In the genomic region with DNA sequence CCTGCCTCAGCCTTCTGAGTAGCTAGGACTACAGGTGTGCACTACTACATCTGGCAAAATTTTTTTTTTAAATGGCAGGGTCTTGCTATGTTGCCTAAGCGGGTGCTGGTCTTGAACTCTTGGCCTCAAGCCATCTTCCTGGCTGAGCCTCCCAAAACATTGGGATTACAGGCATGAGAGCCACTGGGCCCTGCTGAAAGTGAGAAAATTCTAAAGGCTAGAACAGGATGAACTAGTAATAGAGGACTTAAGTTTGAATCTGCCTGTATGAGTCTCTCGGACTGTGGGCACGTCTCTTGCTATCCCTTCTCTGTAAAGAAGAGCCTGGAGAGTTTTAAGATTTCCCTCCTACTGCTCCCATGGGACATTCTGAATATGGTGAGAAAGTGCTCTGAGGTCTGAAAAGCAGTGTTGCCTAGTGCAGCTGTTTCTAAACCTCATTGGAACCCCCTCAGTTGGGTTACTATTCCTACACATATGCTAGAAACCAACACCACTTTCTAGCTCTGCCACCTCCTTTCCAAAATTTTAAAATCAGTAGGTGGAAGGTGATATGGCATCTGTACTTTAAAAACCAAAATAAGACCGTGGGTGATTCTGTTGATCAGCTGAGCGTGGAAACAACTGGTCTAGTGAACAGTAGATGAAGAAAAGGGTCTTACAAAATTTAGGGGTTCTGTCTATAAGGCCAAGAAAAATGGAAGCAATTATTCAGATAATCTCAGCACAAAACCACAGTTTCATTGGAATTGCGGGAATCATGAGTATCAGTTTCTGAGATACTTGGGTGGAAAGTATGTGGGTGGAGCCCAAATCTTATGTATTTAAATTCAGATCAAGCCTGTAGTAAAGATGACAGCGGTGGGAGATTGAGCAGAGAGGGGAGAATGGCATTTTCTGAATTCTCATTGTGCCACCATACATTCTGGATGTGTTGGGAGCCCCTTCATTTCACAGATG, we compare ENCODE assay signal across 15 cellular contexts.
DNase-seq lines count a peak whose midpoint lies in the region; ATAC-seq and TF ChIP-seq lines count a peak whose summit lies in the region.
"Had no signal": no experiment of that assay in that cellular context is flagged by ENCODE, and none has a peak within 500 bp of the region (broad histone marks: within the 10 kb centered on the region; RNA-seq: fewer than 3 reads in every experiment).

No MANE protein-coding gene starts in this region.

- ATAC-seq in activated naive CD4-positive, alpha-beta T cell treated with anti-CD3 and anti-CD28 coated beads, Interleukin-2, amount 50 U/mL, for 72 hours = no peak
- no peak for ATAC-seq in central memory CD8-positive, alpha-beta T cell (replicated peaks; ENCODE audit: extremely low read depth, poor library complexity, severe bottlenecking)
- no peak for ATAC-seq in HG03025 (IDR thresholded peaks at IDR 0.05; ENCODE audit: low FRiP score, unreplicated experiment)

- peaks cover 44% of the 10 kb centered on the region for H3K4me1 Mint-ChIP-seq in central memory CD8-positive, alpha-beta T cell

- H3K9me3 Mint-ChIP-seq in activated naive CD4-positive, alpha-beta T cell treated with anti-CD3 and anti-CD28 coated beads, Interleukin-2, amount 50 U/mL, for 72 hours = peaks cover 0 to 5% of the 10 kb centered on the region in 2 donors
- H3K9me3 Mint-ChIP-seq in central memory CD8-positive, alpha-beta T cell = no peaks in the 10 kb centered on the region
- H3K9me3 Mint-ChIP-seq: neural crest cell had no signal

- H3K36me3 Mint-ChIP-seq in activated naive CD4-positive, alpha-beta T cell treated with anti-CD3 and anti-CD28 coated beads, Interleukin-2, amount 50 U/mL, for 72 hours = peaks cover 4 to 6% of the 10 kb centered on the region in 2 donors
- H3K36me3 Mint-ChIP-seq in central memory CD8-positive, alpha-beta T cell (ENCODE audit: insufficient read depth) = peaks cover 8% of the 10 kb centered on the region

- no peaks in the 10 kb centered on the region for H3K36me3 ChIP-seq in vagina
- H3K36me3 ChIP-seq: HAP-1, left ventricle myocardium inferior, right lobe of liver, upper lobe of left lung had no signal

- H3K27me3 Mint-ChIP-seq in central memory CD8-positive, alpha-beta T cell = no peaks in the 10 kb centered on the region

- intact Hi-C loops in vagina (cut with DNase I) = no loop called here

- no peak for DNase-seq in activated naive CD4-positive, alpha-beta T cell treated with anti-CD3 and anti-CD28 coated beads, Interleukin-2, amount 50 U/mL, for 72 hours (ENCODE audit: low spot score in 2 of 2)
- no peak for DNase-seq in activated naive CD4-positive, alpha-beta T cell treated with anti-CD3 and anti-CD28 coated beads, Interleukin-2, amount 50 U/mL, for 16 hours
- peak; percentile 36 for DNase-seq in NAMALWA (ENCODE audit: low spot score)
- DNase-seq in central memory CD8-positive, alpha-beta T cell (ENCODE audit: low spot score in 2 of 2) = no peak
- DNase-seq in vagina (ENCODE audit: extremely low spot score in 2 of 2) = peak; percentile 42 to 43
- DNase-seq in COR-L47 (lab: John Stamatoyannopoulos, UW) = no peak
- DNase-seq in NCI-H2107 (lab: John Stamatoyannopoulos, UW) = no peak
- DNase-seq: foreskin melanocyte, right lobe of liver, SIG-M5 had no signal

- no peak overlapping the region for H3K4me3 ChIP-seq in vagina
- H3K4me3 ChIP-seq: HAP-1, left ventricle myocardium inferior, right lobe of liver, upper lobe of left lung had no signal

- H3K27ac Mint-ChIP-seq in activated naive CD4-positive, alpha-beta T cell treated with anti-CD3 and anti-CD28 coated beads, Interleukin-2, amount 50 U/mL, for 72 hours = peak overlapping the region; percentile 98 to 100
- peak overlapping the region; percentile 94 for H3K27ac Mint-ChIP-seq in central memory CD8-positive, alpha-beta T cell (ENCODE audit: low read depth)

- TF ChIP-seq POLR2A in vagina (IDR thresholded peaks at IDR 0.05) = no peak

- no peaks in the 10 kb centered on the region for H3K27me3 ChIP-seq in vagina
- H3K27me3 ChIP-seq: right lobe of liver, upper lobe of left lung had no signal

- no peak for TF ChIP-seq CTCF in vagina (IDR thresholded peaks at IDR 0.05)

- H3K27ac ChIP-seq in vagina = no peak overlapping the region
- H3K27ac ChIP-seq: left ventricle myocardium inferior, right lobe of liver, upper lobe of left lung had no signal

- H3K4me3 Mint-ChIP-seq in central memory CD8-positive, alpha-beta T cell = no peak overlapping the region

- peaks cover 11% of the 10 kb centered on the region for H3K4me1 ChIP-seq in vagina
- H3K4me1 ChIP-seq: HAP-1, right lobe of liver had no signal

- no peaks in the 10 kb centered on the region for H3K9me3 ChIP-seq in vagina
- H3K9me3 ChIP-seq: HAP-1, left ventricle myocardium inferior, right lobe of liver, upper lobe of left lung had no signal

Comparison
In these comparisons a context has a peak if more than half of its experiments do, and no peak if none do; other contexts are left out.
1. DNase-seq: peak in NAMALWA (single experiment) and vagina (2 of 2); none in activated naive CD4-positive, alpha-beta T cell treated with anti-CD3 and anti-CD28 coated beads, Interleukin-2, amount 50 U/mL, for 72 hours (0 of 2), activated naive CD4-positive, alpha-beta T cell treated with anti-CD3 and anti-CD28 coated beads, Interleukin-2, amount 50 U/mL, for 16 hours (single experiment), central memory CD8-positive, alpha-beta T cell (0 of 2), COR-L47 (single experiment) and NCI-H2107 (single experiment).